ENCODE assay signal across 24 cellular contexts in the genomic region with DNA sequence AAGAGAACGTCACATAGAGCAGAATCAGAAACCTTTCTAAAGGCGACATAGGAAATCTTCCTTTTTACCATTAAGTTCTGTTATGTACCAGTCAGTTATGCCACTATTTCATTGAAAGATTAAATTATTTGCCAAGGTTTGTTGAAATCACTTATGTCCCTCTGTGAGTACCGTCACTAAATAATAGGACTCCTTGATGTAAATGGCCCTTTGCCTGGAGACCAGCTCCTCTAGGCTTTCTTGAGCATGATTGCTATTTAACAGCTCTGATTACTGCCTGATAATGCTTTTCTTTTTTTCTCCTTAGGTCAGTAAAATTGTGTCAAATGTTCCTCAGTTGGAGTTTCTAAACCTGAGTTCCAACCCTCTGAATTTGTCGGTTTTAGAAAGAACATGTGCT.
"Had no signal": no experiment of that assay in that cellular context is flagged by ENCODE, and none has a peak within 500 bp of the region (broad histone marks: within the 10 kb centered on the region; RNA-seq: fewer than 3 reads in every experiment).

No MANE protein-coding gene starts in this region.

- H3K4me1 ChIP-seq: neural progenitor cell, psoas muscle, sigmoid colon, thyroid gland, tibial nerve, upper lobe of right lung, uterus had no signal

- FAIRE-seq: small intestine had no signal

- H3K36me3 ChIP-seq: ovary, uterus had no signal

- H3K9me3 ChIP-seq: ovary, psoas muscle, right lobe of liver, sigmoid colon, stomach, thoracic aorta, thyroid gland, tibial nerve, upper lobe of right lung, uterus had no signal

- DNase-seq: natural killer cell; occipital lobe; ovary; posterior cingulate gyrus; psoas muscle; right cardiac atrium; right lobe of liver; sigmoid colon; small intestine; stimulated activated CD4-positive, alpha-beta T cell treated with anti-CD3 and anti-CD28 coated beads, Interleukin-15, amount 100 ng/mL, for 24 hours; stimulated activated CD4-positive, alpha-beta T cell treated with anti-CD3 and anti-CD28 coated beads, Interleukin-2, amount 100 ng/mL, for 24 hours; stimulated activated CD4-positive, alpha-beta T cell treated with anti-CD3 and anti-CD28 coated beads, Interleukin-2, amount 100 ng/mL, for 48 hours; stimulated activated CD4-positive, alpha-beta T cell treated with anti-CD3 and anti-CD28 coated beads, Interleukin-4, amount 100 ng/mL, for 24 hours; stimulated activated naive B cell treated with anti-CD40 and anti-IgM and Interleukin-4, amounts not matched to agents 10 μg/mL and 1 μg/mL and 100 μg/mL, for 72 hours; stimulated activated naive CD4-positive, alpha-beta T cell treated with Interleukin-2 at 50 U/mL for 16 hours; stomach; thyroid gland; upper lobe of right lung; uterus had no signal

- H3K4me3 ChIP-seq: neural progenitor cell, ovary, psoas muscle, right lobe of liver, sigmoid colon, stomach, thoracic aorta, thyroid gland, tibial nerve, upper lobe of right lung, uterus had no signal

- ATAC-seq: natural killer cell; psoas muscle; right cardiac atrium; right lobe of liver; stimulated activated effector memory CD8-positive, alpha-beta T cell treated with anti-CD3 and anti-CD28 coated beads, Interleukin-12 subunit alpha, Interleukin-12 subunit beta, amount 100 ng/mL, for 72 hours; stimulated activated naive B cell treated with anti-CD40 and anti-IgM and Interleukin-4, amounts not matched to agents 10 μg/mL and 1 μg/mL and 100 μg/mL, for 72 hours; upper lobe of right lung had no signal

- H3K27ac ChIP-seq: neural progenitor cell, ovary, parathyroid adenoma, psoas muscle, right lobe of liver, sigmoid colon, stomach, thoracic aorta, thyroid gland, tibial nerve, upper lobe of right lung, uterus had no signal

- H3K27me3 ChIP-seq: neural progenitor cell, ovary, right lobe of liver, sigmoid colon, stomach, thyroid gland, tibial nerve, upper lobe of right lung, uterus had no signal
